ENCODE assay signal across 25 cellular contexts in the genomic region with DNA sequence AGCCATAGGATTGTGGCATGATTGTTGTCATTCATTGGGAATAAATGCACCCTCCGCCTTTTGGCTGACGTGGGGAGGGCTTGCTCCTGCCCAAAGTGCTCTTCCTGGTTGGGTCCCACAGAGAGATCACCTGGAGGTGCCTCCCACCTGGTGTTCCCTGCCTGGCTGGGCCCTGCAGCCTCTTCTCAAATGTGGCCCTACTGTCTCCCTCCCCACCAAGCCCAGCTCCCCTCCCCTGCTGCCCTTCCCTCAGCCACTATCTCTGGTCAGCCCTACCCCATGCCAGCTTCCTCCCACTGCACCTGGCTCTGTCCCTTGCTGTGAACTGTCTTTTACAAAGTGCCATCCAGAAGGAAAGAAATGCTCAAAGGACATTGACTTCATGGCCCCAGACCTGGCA.
"Had no signal": no experiment of that assay in that cellular context is flagged by ENCODE, and none has a peak within 500 bp of the region (broad histone marks: within the 10 kb centered on the region; RNA-seq: fewer than 3 reads in every experiment).

No MANE protein-coding gene starts in this region.

- H3K27me3 ChIP-seq: colonic mucosa, gastrocnemius medialis, ovary, sigmoid colon, stomach, thyroid gland had no signal

- FAIRE-seq: kidney had no signal

- H3K4me1 ChIP-seq: colonic mucosa, thyroid gland had no signal

- H3K9me3 Mint-ChIP-seq: dendritic cell treated with granulocyte-macrophage colony-stimulating factor and Interleukin-4, amounts not matched to agents 40 ng/mL and 50 ng/mL, for 4 days; endodermal cell; naive thymus-derived CD8-positive, alpha-beta T cell; nephron progenitor cell; stimulated activated effector memory CD8-positive, alpha-beta T cell treated with anti-CD3 and anti-CD28 coated beads, Interleukin-12 subunit alpha, Interleukin-12 subunit beta, amount 100 ng/mL, for 72 hours had no signal

- H3K4me3 Mint-ChIP-seq: dendritic cell treated with granulocyte-macrophage colony-stimulating factor and Interleukin-4, amounts not matched to agents 40 ng/mL and 50 ng/mL, for 4 days; endodermal cell; naive thymus-derived CD8-positive, alpha-beta T cell; nephron progenitor cell; stimulated activated effector memory CD8-positive, alpha-beta T cell treated with anti-CD3 and anti-CD28 coated beads, Interleukin-12 subunit alpha, Interleukin-12 subunit beta, amount 100 ng/mL, for 72 hours had no signal

- DNase-seq: colonic mucosa; effector CD8-positive, alpha-beta T cell; endodermal cell; foreskin fibroblast; gastrocnemius medialis; head of caudate nucleus; kidney; naive thymus-derived CD8-positive, alpha-beta T cell; nephron progenitor cell; nucleus accumbens; ovary; psoas muscle; right cardiac atrium; sigmoid colon; stimulated activated CD4-positive, alpha-beta T cell treated with anti-CD3 and anti-CD28 coated beads, Interleukin-2, amount 100 ng/mL, for 24 hours; stimulated activated CD4-positive, alpha-beta T cell treated with anti-CD3 and anti-CD28 coated beads, Interleukin-4, amount 100 ng/mL, for 24 hours; stimulated activated naive CD4-positive, alpha-beta T cell treated with Interleukin-2 at 50 U/mL for 16 hours; stomach; thyroid gland; trophoblast cell had no signal

- H3K27ac Mint-ChIP-seq: dendritic cell treated with granulocyte-macrophage colony-stimulating factor and Interleukin-4, amounts not matched to agents 40 ng/mL and 50 ng/mL, for 4 days; endodermal cell; nephron progenitor cell; stimulated activated effector memory CD8-positive, alpha-beta T cell treated with anti-CD3 and anti-CD28 coated beads, Interleukin-12 subunit alpha, Interleukin-12 subunit beta, amount 100 ng/mL, for 72 hours had no signal

- H3K36me3 ChIP-seq: colonic mucosa, gastrocnemius medialis, ovary, sigmoid colon, stomach, thyroid gland had no signal

- H3K4me3 ChIP-seq: colonic mucosa, gastrocnemius medialis, ovary, psoas muscle, sigmoid colon, stomach, thyroid gland had no signal

- H3K9me3 ChIP-seq: colonic mucosa, gastrocnemius medialis, ovary, psoas muscle, sigmoid colon, stomach, thyroid gland had no signal

- H3K4me1 Mint-ChIP-seq: naive thymus-derived CD8-positive, alpha-beta T cell; stimulated activated effector memory CD8-positive, alpha-beta T cell treated with anti-CD3 and anti-CD28 coated beads, Interleukin-12 subunit alpha, Interleukin-12 subunit beta, amount 100 ng/mL, for 72 hours had no signal

- H3K27ac ChIP-seq: colonic mucosa, epithelial cell of prostate, gastrocnemius medialis, psoas muscle, sigmoid colon, stomach, thyroid gland had no signal

- ATAC-seq: esophagus mucosa; gastrocnemius medialis; left lobe of liver; naive thymus-derived CD8-positive, alpha-beta T cell; psoas muscle; right cardiac atrium; stimulated activated effector memory CD8-positive, alpha-beta T cell treated with anti-CD3 and anti-CD28 coated beads, Interleukin-12 subunit alpha, Interleukin-12 subunit beta, amount 100 ng/mL, for 72 hours had no signal

- H3K36me3 Mint-ChIP-seq: naive thymus-derived CD8-positive, alpha-beta T cell; stimulated activated effector memory CD8-positive, alpha-beta T cell treated with anti-CD3 and anti-CD28 coated beads, Interleukin-12 subunit alpha, Interleukin-12 subunit beta, amount 100 ng/mL, for 72 hours had no signal
